In genomic region chr20:47336013-47336754, GRCh38 we compare ENCODE assay signal across 8 cellular contexts. TPM values are rescaled to one million over a fixed set of nuclear protein-coding genes. Genes with fewer than 3 reads are reported as not detected.
A peak's percentile ranks its signal among the peaks of the same experiment; 100 is the strongest.
DNase-seq lines count a peak whose midpoint lies in the region; ATAC-seq, FAIRE-seq and TF ChIP-seq lines count a peak whose summit lies in the region.

No MANE protein-coding gene starts in this region.

- no peak for FAIRE-seq in H54 (lab: Jason Lieb, UNC)

- no peaks in the 10 kb centered on the region for H3K27me3 Mint-ChIP-seq in immature natural killer cell (ENCODE audit: low read depth in 3 of 3)

- no peak for TF ChIP-seq POLR2A in H54 (IDR thresholded peaks at IDR 0.05; ENCODE audit: low read depth, low read length)

- no peak for TF ChIP-seq CTCF in astrocyte of the spinal cord (IDR thresholded peaks at IDR 0.05; ENCODE audit: low read depth, low read length)

- H3K4me3 Mint-ChIP-seq in immature natural killer cell, result peak overlapping the region in 1 of 5 donors; percentile 38

- DNase-seq in ELR (ENCODE audit: low read depth) (peak; percentile 95), astrocyte of the spinal cord (ENCODE audit: low read depth, low spot score) (peak; percentile 88), immature natural killer cell (no peak), skeletal muscle cell (ENCODE audit: low read depth) (peak; percentile 82), H54 (ENCODE audit: insufficient read length, low spot score) (no peak), CD1c-positive myeloid dendritic cell (ENCODE audit: extremely low spot score) (no peak)

- in situ Hi-C loops in astrocyte of the spinal cord (cut with HindIII; ENCODE audit: low sequenced_read_pairs), result no loop called here

- H3K9me3 Mint-ChIP-seq in immature natural killer cell, result no peaks in the 10 kb centered on the region

- H3K27ac Mint-ChIP-seq in immature natural killer cell, result peak overlapping the region in 5 of 6 donors; percentile 41 to 87 (median 66)

- ATAC-seq in GM18907 (IDR thresholded peaks at IDR 0.05; ENCODE audit: unreplicated experiment) (no peak), HG03457 (IDR thresholded peaks at IDR 0.05; ENCODE audit: unreplicated experiment) (no peak)

- peaks cover 63 to 85% of the 10 kb centered on the region in 2 donors for H3K4me1 Mint-ChIP-seq in immature natural killer cell

- peaks cover 4 to 25% (median 13%) of the 10 kb centered on the region in 3 donors for H3K36me3 Mint-ChIP-seq in immature natural killer cell

- no peak overlapping the region for H3K4me3 ChIP-seq in astrocyte of the spinal cord (ENCODE audit: low read depth, low read length)
- no peak overlapping the region for H3K4me3 ChIP-seq in skeletal muscle cell (ENCODE audit: low read depth, low read length)

RNA-seq across cellular contexts. Expression of gene ZMYND8, which starts 20.3 kb away (rescaled TPM):
- polyA plus RNA-seq in immature natural killer cell, result 10 to 100 TPM in 1 of 3 donors, 1 to 10 TPM in 2; 3.4 to 16.9 (median 5.1) TPM

Comparison
In these comparisons a context has a peak if more than half of its experiments do, and no peak if none do; other contexts are left out.
1. DNase-seq: peak in ELR (single experiment), astrocyte of the spinal cord (single experiment) and skeletal muscle cell (single experiment); none in immature natural killer cell (0 of 3), H54 (single experiment) and CD1c-positive myeloid dendritic cell (single experiment).